13 cellular contexts compared by ENCODE assay signal in genomic region chr1:90724926-90725325, GRCh38. TPM values are rescaled to one million over a fixed set of nuclear protein-coding genes. Genes with fewer than 3 reads are reported as not detected.
DNase-seq lines count a peak whose midpoint lies in the region; ATAC-seq and TF ChIP-seq lines count a peak whose summit lies in the region.
"Had no signal": no experiment of that assay in that cellular context is flagged by ENCODE, and none has a peak within 500 bp of the region (broad histone marks: within the 10 kb centered on the region; RNA-seq: fewer than 3 reads in every experiment).

No MANE protein-coding gene starts in this region.

- peaks cover 73% of the 10 kb centered on the region for H3K27me3 ChIP-seq in CD4-positive, CD25-positive, alpha-beta regulatory T cell (ENCODE audit: control insufficient read depth, insufficient read depth, low read length)
- H3K27me3 ChIP-seq in mammary epithelial cell (ENCODE audit: insufficient read depth, low read length): peaks cover 71% of the 10 kb centered on the region

- H3K79me2 ChIP-seq in mammary epithelial cell (ENCODE audit: insufficient read depth, low read length): no peaks in the 10 kb centered on the region

- WGBS in mammary epithelial cell (ENCODE audit: low coverage, missing lambda C conversion rate): 10% methylated on average over 12 of the region's 28 CpGs

- no peak for ATAC-seq in CD4-positive, CD25-positive, alpha-beta regulatory T cell (ENCODE audit: low read depth in 2 of 2)
- ATAC-seq in natural killer cell treated with Interleukin-12 subunit alpha and Interleukin-12 subunit beta and Interleukin-15 and Interleukin-18, amount 100 ng/mL, for 72 hours: no peak
- ATAC-seq in HG03432 (IDR thresholded peaks at IDR 0.05; ENCODE audit: unreplicated experiment) (no peak), HG02642 (IDR thresholded peaks at IDR 0.05; ENCODE audit: poor library complexity, unreplicated experiment) (no peak)
- ATAC-seq: left lung had no signal

- no peaks in the 10 kb centered on the region for H3K36me3 ChIP-seq in CD4-positive, CD25-positive, alpha-beta regulatory T cell (ENCODE audit: control insufficient read depth, insufficient read depth, low read length)
- H3K36me3 ChIP-seq in ES-I3 (ENCODE audit: insufficient read depth, low read length) (no peaks in the 10 kb centered on the region), mammary epithelial cell (ENCODE audit: insufficient read depth, low read length) (no peaks in the 10 kb centered on the region)
- H3K36me3 ChIP-seq: left lung, SJSA1 had no signal

- in situ Hi-C loops in mammary epithelial cell (cut with MboI; ENCODE audit: low sequenced_read_pairs in 2 of 2): loop anchor here in 1 of 2 donors (25.0 kb wide), 1 partner anchor 613 kb away; no protein-coding TSS in a partner anchor

- no peak overlapping the region for H3K4me3 ChIP-seq in CD4-positive, CD25-positive, alpha-beta regulatory T cell (ENCODE audit: low read depth, low read length)
- H3K4me3 ChIP-seq in mammary epithelial cell (replicated peaks in 1 of 3; ENCODE audit: insufficient read depth in 1 of 3, low read depth in 2 of 3, low read length in 3 of 3): no peak overlapping the region
- H3K4me3 ChIP-seq: left lung, SJSA1 had no signal

- no peak overlapping the region for H3K27ac ChIP-seq in CD4-positive, CD25-positive, alpha-beta regulatory T cell (ENCODE audit: insufficient read depth, low read length, poor library complexity, severe bottlenecking)
- no peak overlapping the region for H3K27ac ChIP-seq in mammary epithelial cell (ENCODE audit: insufficient read depth, low read depth, low read length)
- H3K27ac ChIP-seq: left lung, SJSA1 had no signal

- CTCF ChIA-PET in mammary epithelial cell (lab: Charles Lee; ENCODE audit: low non-redundant PET): no interaction called here

- H3K27ac Mint-ChIP-seq in CD4-positive, CD25-positive, alpha-beta regulatory T cell: peak overlapping the region in 1 of 3 donors; percentile 78
- H3K27ac Mint-ChIP-seq in natural killer cell treated with Interleukin-12 subunit alpha and Interleukin-12 subunit beta and Interleukin-15 and Interleukin-18, amount 100 ng/mL, for 72 hours: peak overlapping the region in 1 of 2 donors; percentile 20

- H2AFZ ChIP-seq in mammary epithelial cell (ENCODE audit: low read depth, low read length): no peak overlapping the region

- peaks cover 98% of the 10 kb centered on the region for H3K27me3 Mint-ChIP-seq in CD4-positive, CD25-positive, alpha-beta regulatory T cell
- peaks cover 79 to 92% of the 10 kb centered on the region in 2 donors for H3K27me3 Mint-ChIP-seq in natural killer cell treated with Interleukin-12 subunit alpha and Interleukin-12 subunit beta and Interleukin-15 and Interleukin-18, amount 100 ng/mL, for 72 hours

- H3K4me2 ChIP-seq in mammary epithelial cell (ENCODE audit: insufficient read depth, low read depth, low read length): peak overlapping the region; percentile 81

- peak overlapping the region; percentile 44; the same call in 1 of the 2 replicates for H3K9ac ChIP-seq in ES-I3 (ENCODE audit: low read depth, low read length)
- no peak overlapping the region for H3K9ac ChIP-seq in mammary epithelial cell (ENCODE audit: insufficient read depth, low read length)

- peaks cover 14 to 34% of the 10 kb centered on the region in 2 experiments for H3K9me3 ChIP-seq in CD4-positive, CD25-positive, alpha-beta regulatory T cell (ENCODE audit: control insufficient read depth in 2 of 2, low read length in 2 of 2)
- H3K9me3 ChIP-seq in ES-I3 (ENCODE audit: control insufficient read depth, insufficient read depth, low read length) (no peaks in the 10 kb centered on the region), mammary epithelial cell (replicated peaks; ENCODE audit: insufficient read depth, low read length) (peaks cover 19% of the 10 kb centered on the region)
- H3K9me3 ChIP-seq: left lung, SJSA1 had no signal

- peaks cover 19 to 75% (median 37%) of the 10 kb centered on the region in 4 donors for H3K4me1 Mint-ChIP-seq in CD4-positive, CD25-positive, alpha-beta regulatory T cell
- H3K4me1 Mint-ChIP-seq in natural killer cell treated with Interleukin-12 subunit alpha and Interleukin-12 subunit beta and Interleukin-15 and Interleukin-18, amount 100 ng/mL, for 72 hours (ENCODE audit: low read depth in 2 of 2): peaks cover 43 to 52% of the 10 kb centered on the region in 2 donors

- peaks cover 47% of the 10 kb centered on the region for H3K4me1 ChIP-seq in CD4-positive, CD25-positive, alpha-beta regulatory T cell (ENCODE audit: control insufficient read depth, insufficient read depth, low read length, poor library complexity, severe bottlenecking)
- peaks cover 19% of the 10 kb centered on the region for H3K4me1 ChIP-seq in ES-I3 (ENCODE audit: insufficient read depth, low read length)
- peaks cover 7% of the 10 kb centered on the region for H3K4me1 ChIP-seq in mammary epithelial cell (ENCODE audit: insufficient read depth, low read length)
- H3K4me1 ChIP-seq: SJSA1 had no signal

- H3K36me3 Mint-ChIP-seq in CD4-positive, CD25-positive, alpha-beta regulatory T cell: peaks cover 5% of the 10 kb centered on the region
- H3K36me3 Mint-ChIP-seq in natural killer cell treated with Interleukin-12 subunit alpha and Interleukin-12 subunit beta and Interleukin-15 and Interleukin-18, amount 100 ng/mL, for 72 hours: peaks cover 20% of the 10 kb centered on the region

- dilution Hi-C loops in mammary epithelial cell (cut with HindIII; ENCODE audit: low sequenced_read_pairs): no loop called here

- TF ChIP-seq CTCF in mammary epithelial cell (conservative IDR thresholded peaks at IDR 0.05 in 1 of 2, IDR thresholded peaks at IDR 0.05 in 1 of 2; ENCODE audit: extremely low read depth in 1 of 2, insufficient read depth in 1 of 2, low read depth in 1 of 2, low read length in 2 of 2) (no peak), GM20000 (IDR thresholded peaks at IDR 0.05; ENCODE audit: extremely low read depth, missing control alignments) (no peak)

- H3K4me3 Mint-ChIP-seq in CD4-positive, CD25-positive, alpha-beta regulatory T cell: peak overlapping the region; percentile 52 to 85 (median 74)
- peak overlapping the region; percentile 78 for H3K4me3 Mint-ChIP-seq in natural killer cell treated with Interleukin-12 subunit alpha and Interleukin-12 subunit beta and Interleukin-15 and Interleukin-18, amount 100 ng/mL, for 72 hours

- peaks cover 0 to 39% (median 8%) of the 10 kb centered on the region in 7 donors for H3K9me3 Mint-ChIP-seq in CD4-positive, CD25-positive, alpha-beta regulatory T cell
- peaks cover 2% of the 10 kb centered on the region for H3K9me3 Mint-ChIP-seq in natural killer cell treated with Interleukin-12 subunit alpha and Interleukin-12 subunit beta and Interleukin-15 and Interleukin-18, amount 100 ng/mL, for 72 hours

- intact Hi-C loops in mammary epithelial cell (cut with micrococcal nuclease): loop anchor here (5.0 kb wide), 2 partner anchors 593 to 613 kb away; no protein-coding TSS in a partner anchor

- BruUV-seq in mammary epithelial cell (replicated peaks; lab: Mats Ljungman, UMichigan): no TSS peak

- no peak for DNase-seq in CD4-positive, CD25-positive, alpha-beta regulatory T cell
- no peak for DNase-seq in mammary epithelial cell
- DNase-seq in natural killer cell treated with Interleukin-12 subunit alpha and Interleukin-12 subunit beta and Interleukin-15 and Interleukin-18, amount 100 ng/mL, for 72 hours (ENCODE audit: low spot score): no peak
- no peak for DNase-seq in NCI-H774 (lab: John Stamatoyannopoulos, UW)
- DNase-seq in GM20000 (ENCODE audit: low spot score): no peak
- DNase-seq: NCI-H524 treated with DMSO at 0.1 percent for 48 hours had no signal

- H4K20me1 ChIP-seq in mammary epithelial cell (ENCODE audit: insufficient read depth, low read length): no peaks in the 10 kb centered on the region

RNA-seq across cellular contexts. Expression of gene BARHL2, which starts 7.8 kb away (rescaled TPM):
- not detected for total RNA-seq in CD4-positive, CD25-positive, alpha-beta regulatory T cell
- polyA plus RNA-seq in CD4-positive, CD25-positive, alpha-beta regulatory T cell: not detected
- total RNA-seq in mammary epithelial cell: not detected
- polyA plus RNA-seq in mammary epithelial cell: not detected
- not detected for polyA minus RNA-seq in mammary epithelial cell
- not detected for total RNA-seq in natural killer cell treated with Interleukin-12 subunit alpha and Interleukin-12 subunit beta and Interleukin-15 and Interleukin-18, amount 100 ng/mL, for 72 hours
- total RNA-seq: activated CD8-positive, alpha-beta memory T cell treated with anti-CD3 and anti-CD28 coated beads for 36 hours; fibroblast of lung; left lung; SJSA1 had no signal
- polyA plus RNA-seq: fibroblast of lung had no signal
